8 cellular contexts compared by ENCODE assay signal in the genomic region with DNA sequence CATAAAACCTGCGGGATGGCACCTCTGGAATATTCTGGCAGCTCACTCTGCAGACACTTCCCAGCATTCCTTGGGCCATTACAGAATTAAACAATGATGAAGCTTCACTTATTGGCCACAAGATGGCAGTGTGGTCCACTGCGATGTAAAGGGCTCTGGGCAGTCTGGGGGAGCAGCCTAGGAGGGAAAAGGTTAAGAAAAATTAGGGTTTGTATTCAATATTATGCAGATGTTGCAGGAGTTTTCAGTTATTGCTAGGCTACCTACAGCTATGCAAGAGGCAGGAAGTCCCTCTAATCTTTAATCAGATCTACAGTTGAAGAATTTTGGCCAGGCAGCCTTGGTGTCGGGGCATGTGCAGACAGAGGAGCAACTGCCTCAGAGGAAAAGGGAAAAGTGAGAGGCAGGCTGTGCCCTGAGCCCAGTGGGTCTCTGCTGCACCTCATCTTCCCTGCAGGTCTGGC.
DNase-seq lines count a peak whose midpoint lies in the region; ATAC-seq, FAIRE-seq and TF ChIP-seq lines count a peak whose summit lies in the region.

No MANE protein-coding gene starts in this region.

- no peaks in the 10 kb centered on the region for H3K27me3 ChIP-seq in GM12878 (replicated peaks in 1 of 2; ENCODE audit: control insufficient read depth in 2 of 2, insufficient read depth in 2 of 2, low read length in 1 of 2)

- H3K36me3 Mint-ChIP-seq in immature natural killer cell: peaks cover 0 to 5% (median under 1%) of the 10 kb centered on the region in 3 donors

- RAD21 ChIA-PET in GM12878 (lab: Charles Lee; ENCODE audit: unreplicated experiment): interaction anchor here (0.7 kb wide), 1 partner anchor 57 kb away, joined by 3 read pairs; no protein-coding TSS in a partner anchor

- WGBS in GM12878 (ENCODE audit: insufficient coverage, insufficient replicate concordance, low lambda C conversion rate, missing lambda C conversion rate): 33% methylated on average over 3 of the region's 3 CpGs

- SMC1A ChIA-PET in GM12878 (lab: Charles Lee; ENCODE audit: uncharacterized antibody, unreplicated experiment): interaction anchor here (0.9 to 1.3 kb wide), 4 partner anchors 10 to 68 kb away, joined by 3 to 5 read pairs (median 4); no protein-coding TSS in a partner anchor

- H3K27ac Mint-ChIP-seq in immature natural killer cell: no peak overlapping the region

- peak; percentile 73 to 80 (median 76) for TF ChIP-seq CTCF in GM12878 (IDR thresholded peaks at IDR 0.05 in 2 of 3, conservative IDR thresholded peaks at IDR 0.05 in 1 of 3; ENCODE audit: control insufficient read depth in 2 of 3, extremely low read depth in 1 of 3, insufficient read depth in 1 of 3, low read depth in 3 of 3, low read length in 3 of 3)

- peak; percentile 60 for TF ChIP-seq RAD21 in GM12878 (IDR thresholded peaks at IDR 0.05; ENCODE audit: insufficient read depth, low read depth, low read length)

- intact Hi-C loops in GM12878 (cut with micrococcal nuclease; ENCODE audit: unreplicated experiment): no loop called here

- no peaks in the 10 kb centered on the region for H3K79me2 ChIP-seq in GM12878 (ENCODE audit: control insufficient read depth, insufficient read depth, low read length)

- peak; percentile 89 for FAIRE-seq in GM12878 (lab: Jason Lieb, UNC)

- H3K9me3 ChIP-seq in GM12878 (replicated peaks; ENCODE audit: control insufficient read depth, insufficient read depth, low read length): no peaks in the 10 kb centered on the region

- H3K4me1 ChIP-seq in GM12878 (ENCODE audit: control insufficient read depth, insufficient read depth, low read length): no peaks in the 10 kb centered on the region

- H3K27me3 Mint-ChIP-seq in immature natural killer cell (ENCODE audit: low read depth in 3 of 3): peaks cover 0 to 2% (median 2%) of the 10 kb centered on the region in 3 donors

- no peak overlapping the region for H3K9ac ChIP-seq in GM12878 (ENCODE audit: control insufficient read depth, insufficient read depth, low read length)

- POLR2A ChIA-PET in GM12878 (lab: Charles Lee): interaction anchor here (0.6 kb wide), 1 partner anchor 1597 kb away, joined by 3 read pairs; no protein-coding TSS in a partner anchor

- BruUV-seq in GM12878 (replicated peaks; lab: Mats Ljungman, UMichigan): no TSS peak

- H3K4me3 ChIP-seq in GM12878: no peak overlapping the region

- no peak overlapping the region for H3K4me2 ChIP-seq in GM12878 (ENCODE audit: control insufficient read depth, insufficient read depth)

- H3K9me3 Mint-ChIP-seq in immature natural killer cell: no peaks in the 10 kb centered on the region

- no peak overlapping the region for H3K4me3 Mint-ChIP-seq in immature natural killer cell

- in situ Hi-C loops in GM12878 (cut with MboI): no loop called here

- H2AFZ ChIP-seq in GM12878 (ENCODE audit: control insufficient read depth, low read depth, low read length): no peak overlapping the region

- no peak for TF ChIP-seq EP300 in GM12878 (IDR thresholded peaks at IDR 0.05; ENCODE audit: borderline replicate concordance in 1 of 2, control insufficient read depth in 1 of 2, low read depth in 2 of 2, low read length in 2 of 2)

- CTCF ChIA-PET in GM12878 (lab: Yijun Ruan, JAX): interaction anchor here (0.6 to 9.1 kb wide), 26 partner anchors 9 to 734 kb away, joined by 3 to 59 read pairs (median 4); no protein-coding TSS in a partner anchor

- DNase-seq in SIG-M5 treated with dmso at 0.1 percent for 504 hours (lab: John Stamatoyannopoulos, UW; ENCODE audit: unreplicated experiment) (peak; percentile 42), SIG-M5 (lab: John Stamatoyannopoulos, UW) (no peak), NCI-H82 treated with DMSO at 0.1 percent for 48 hours (lab: John Stamatoyannopoulos, UW; ENCODE audit: unreplicated experiment) (peak; percentile 21), GM12878 (ENCODE audit: low read depth, low spot score) (peak; percentile 17), immature natural killer cell (peak; percentile 16 to 31 (median 28))
- DNase-seq in stimulated activated naive CD4-positive, alpha-beta T cell treated with Interleukin-2 at 50 U/mL for 16 hours (lab: John Stamatoyannopoulos, UW): peak; percentile 13

- ATAC-seq in GM19467 (IDR thresholded peaks at IDR 0.05; ENCODE audit: unreplicated experiment) (peak; percentile 90), HG03442 (IDR thresholded peaks at IDR 0.05; ENCODE audit: unreplicated experiment) (peak; percentile 96), GM12878 (peak; percentile 96)

- H3K27ac ChIP-seq in GM12878 (ENCODE audit: control insufficient read depth, insufficient read depth): no peak overlapping the region

- no peaks in the 10 kb centered on the region for H4K20me1 ChIP-seq in GM12878 (ENCODE audit: control insufficient read depth, insufficient read depth)

- no peaks in the 10 kb centered on the region for H3K36me3 ChIP-seq in GM12878 (ENCODE audit: control insufficient read depth in 2 of 2, insufficient read depth in 2 of 2, low read length in 1 of 2)

- peaks cover 0 to 3% of the 10 kb centered on the region in 2 donors for H3K4me1 Mint-ChIP-seq in immature natural killer cell

- no peak for TF ChIP-seq POLR2A in GM12878 (IDR thresholded peaks at IDR 0.05; ENCODE audit: low read depth, low read length)

TF ChIP-seq in GM12878, 131 proteins besides CTCF, POLR2A, EP300 and RAD21:
- TF ChIP-seq, protein P1, sequence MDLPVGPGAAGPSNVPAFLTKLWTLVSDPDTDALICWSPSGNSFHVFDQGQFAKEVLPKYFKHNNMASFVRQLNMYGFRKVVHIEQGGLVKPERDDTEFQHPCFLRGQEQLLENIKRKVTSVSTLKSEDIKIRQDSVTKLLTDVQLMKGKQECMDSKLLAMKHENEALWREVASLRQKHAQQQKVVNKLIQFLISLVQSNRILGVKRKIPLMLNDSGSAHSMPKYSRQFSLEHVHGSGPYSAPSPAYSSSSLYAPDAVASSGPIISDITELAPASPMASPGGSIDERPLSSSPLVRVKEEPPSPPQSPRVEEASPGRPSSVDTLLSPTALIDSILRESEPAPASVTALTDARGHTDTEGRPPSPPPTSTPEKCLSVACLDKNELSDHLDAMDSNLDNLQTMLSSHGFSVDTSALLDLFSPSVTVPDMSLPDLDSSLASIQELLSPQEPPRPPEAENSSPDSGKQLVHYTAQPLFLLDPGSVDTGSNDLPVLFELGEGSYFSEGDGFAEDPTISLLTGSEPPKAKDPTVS (IDR thresholded peaks at IDR 0.05; ENCODE audit: low read depth, low read length): 0 out of 2 replicates have a peak, but pooled peaks have one; percentile 27
- TF ChIP-seq MTA3 (IDR thresholded peaks at IDR 0.05; ENCODE audit: borderline replicate concordance, low read length): no peak
- peak; percentile 35; the same call in 1 of the 2 replicates for TF ChIP-seq SMC3 (IDR thresholded peaks at IDR 0.05; ENCODE audit: borderline replicate concordance, low read length)
